ENCODE assay signal across 18 cellular contexts in genomic region chr2:152577611-152578010, GRCh38.
"Had no signal": no experiment of that assay in that cellular context is flagged by ENCODE, and none has a peak within 500 bp of the region (broad histone marks: within the 10 kb centered on the region; RNA-seq: fewer than 3 reads in every experiment).

No MANE protein-coding gene starts in this region.

- H3K4me3 ChIP-seq: left lung, neural progenitor cell, right atrium auricular region, tibial nerve had no signal

- H3K27me3 ChIP-seq: left lung, neural progenitor cell, right atrium auricular region, tibial nerve had no signal

- DNase-seq: activated B cell treated with CpG ODN at 0.5 μM for 24 hours; activated CD4-positive, alpha-beta T cell treated with anti-CD3 and anti-CD28 coated beads for 48 hours; activated CD8-positive, alpha-beta memory T cell treated with anti-CD3 and anti-CD28 coated beads, Interleukin-2, amount 50 U/mL, for 4 hours; activated CD8-positive, alpha-beta T cell treated with anti-CD3 and anti-CD28 coated beads, Interleukin-2, amount 10 ng/mL, durations not matched to agents 7 days and 5 days; activated gamma-delta T cell; activated T-cell treated with anti-CD3 and anti-CD28 coated beads, Interleukin-2, amount 50 U/mL, for 48 hours; endodermal cell; islet precursor cell; left lung; mammary epithelial cell; naive B cell; stimulated activated CD4-positive, alpha-beta T cell treated with anti-CD3 and anti-CD28 coated beads, Interleukin-2, amount 100 ng/mL, for 48 hours had no signal

- H3K4me3 Mint-ChIP-seq: activated B cell treated with CpG ODN at 0.5 μM for 24 hours; activated CD8-positive, alpha-beta T cell treated with anti-CD3 and anti-CD28 coated beads, Interleukin-2, amount 10 ng/mL, durations not matched to agents 7 days and 5 days; endodermal cell; naive B cell; neural progenitor cell; stimulated activated memory B cell treated with anti-CD40 and anti-IgM and Interleukin-4, amounts not matched to agents 10 μg/mL and 1 μg/mL and 100 μg/mL, for 72 hours; T-helper 2 cell treated with Interferon-gamma antibody and Interleukin-4, amounts not matched to agents 5 μg/mL and 100 μg/mL, for 36 hours had no signal

- H3K4me1 ChIP-seq: left lung had no signal

- ATAC-seq: activated CD8-positive, alpha-beta T cell treated with anti-CD3 and anti-CD28 coated beads, Interleukin-2, amount 10 ng/mL, durations not matched to agents 7 days and 5 days; activated naive CD4-positive, alpha-beta T cell treated with anti-CD3 and anti-CD28 coated beads, Interleukin-2, amount 50 U/mL, for 72 hours; left lung; stimulated activated memory B cell treated with anti-CD40 and anti-IgM and Interleukin-4, amounts not matched to agents 10 μg/mL and 1 μg/mL and 100 μg/mL, for 72 hours had no signal

- H3K36me3 Mint-ChIP-seq: activated naive CD4-positive, alpha-beta T cell treated with anti-CD3 and anti-CD28 coated beads, Interleukin-2, amount 50 U/mL, for 72 hours; naive B cell; stimulated activated memory B cell treated with anti-CD40 and anti-IgM and Interleukin-4, amounts not matched to agents 10 μg/mL and 1 μg/mL and 100 μg/mL, for 72 hours had no signal

- H3K36me3 ChIP-seq: left lung, neural progenitor cell, right atrium auricular region, tibial nerve had no signal

- H3K9ac ChIP-seq: neural progenitor cell had no signal

- H3K4me1 Mint-ChIP-seq: naive B cell; neural progenitor cell; stimulated activated memory B cell treated with anti-CD40 and anti-IgM and Interleukin-4, amounts not matched to agents 10 μg/mL and 1 μg/mL and 100 μg/mL, for 72 hours had no signal

- H3K27me3 Mint-ChIP-seq: activated B cell treated with CpG ODN at 0.5 μM for 24 hours; naive B cell; stimulated activated memory B cell treated with anti-CD40 and anti-IgM and Interleukin-4, amounts not matched to agents 10 μg/mL and 1 μg/mL and 100 μg/mL, for 72 hours had no signal

- H3K27ac ChIP-seq: left lung, neural progenitor cell, right atrium auricular region had no signal

- H3K4me2 ChIP-seq: neural progenitor cell had no signal

- H2AFZ ChIP-seq: neural progenitor cell had no signal

- H3K9me3 Mint-ChIP-seq: activated B cell treated with CpG ODN at 0.5 μM for 24 hours; activated naive CD4-positive, alpha-beta T cell treated with anti-CD3 and anti-CD28 coated beads, Interleukin-2, amount 50 U/mL, for 72 hours; endodermal cell; naive B cell; neural progenitor cell; stimulated activated memory B cell treated with anti-CD40 and anti-IgM and Interleukin-4, amounts not matched to agents 10 μg/mL and 1 μg/mL and 100 μg/mL, for 72 hours; T-helper 2 cell treated with Interferon-gamma antibody and Interleukin-4, amounts not matched to agents 5 μg/mL and 100 μg/mL, for 36 hours had no signal

- H3K27ac Mint-ChIP-seq: activated B cell treated with CpG ODN at 0.5 μM for 24 hours; activated CD8-positive, alpha-beta T cell treated with anti-CD3 and anti-CD28 coated beads, Interleukin-2, amount 10 ng/mL, durations not matched to agents 7 days and 5 days; activated naive CD4-positive, alpha-beta T cell treated with anti-CD3 and anti-CD28 coated beads, Interleukin-2, amount 50 U/mL, for 72 hours; endodermal cell; naive B cell; neural progenitor cell; stimulated activated memory B cell treated with anti-CD40 and anti-IgM and Interleukin-4, amounts not matched to agents 10 μg/mL and 1 μg/mL and 100 μg/mL, for 72 hours; T-helper 2 cell treated with Interferon-gamma antibody and Interleukin-4, amounts not matched to agents 5 μg/mL and 100 μg/mL, for 36 hours had no signal

- H3K9me3 ChIP-seq: left lung, right atrium auricular region, tibial nerve had no signal
